ENCODE assay signal across 1 cellular context in genomic region chrX:44484607-44485146, GRCh38.
A peak's percentile ranks its signal among the peaks of the same experiment; 100 is the strongest.
TF ChIP-seq lines count a peak whose summit lies in the region.

No MANE protein-coding gene starts in this region.

TF ChIP-seq in K562, 482 proteins besides CTCF, POLR2A, EP300 and RAD21 (continued from another document and continues in another):
- TF ChIP-seq E4F1 (CRISPR knock-in tag; IDR thresholded peaks at IDR 0.05; ENCODE audit: borderline replicate concordance) (no peak), LEF1 (IDR thresholded peaks at IDR 0.05) (peak; percentile 39; the same call in 1 of the 2 replicates), MYC (IDR thresholded peaks at IDR 0.05; ENCODE audit: low read depth, low read length) (peak; percentile 77), MYC (CRISPR knock-in tag; IDR thresholded peaks at IDR 0.05; ENCODE audit: borderline replicate concordance, low read depth) (no peak), RREB1 (CRISPR knock-in tag; IDR thresholded peaks at IDR 0.05) (no peak), CBFA2T3 (IDR thresholded peaks at IDR 0.05) (peak; percentile 71), ZZZ3 (IDR thresholded peaks at IDR 0.05) (no peak), SP1 (CRISPR knock-in tag; IDR thresholded peaks at IDR 0.05) (0 out of 2 replicates have a peak, but pooled peaks have one; percentile 22), DPF2 (IDR thresholded peaks at IDR 0.05) (peak; percentile 66), JUND (IDR thresholded peaks at IDR 0.05; ENCODE audit: borderline replicate concordance, low read depth, low read length) (peak; percentile 69; the same call in 1 of the 2 replicates), JUND (tag; IDR thresholded peaks at IDR 0.05; ENCODE audit: borderline replicate concordance, low read depth, low read length) (peak; percentile 39; the same call in 1 of the 3 replicates), CEBPB (tag; IDR thresholded peaks at IDR 0.05) (peak; percentile 92), ZNF318 (IDR thresholded peaks at IDR 0.05; ENCODE audit: borderline replicate concordance in 1 of 2, low read depth in 1 of 2) (peak in 1 of 2 experiments; percentile 62; a peak in 2 of 4 replicates), ZNF253 (CRISPR knock-in tag; conservative IDR thresholded peaks at IDR 0.05) (no peak), ATF1 (CRISPR knock-in tag; IDR thresholded peaks at IDR 0.05) (no peak), ATF1 (tag; IDR thresholded peaks at IDR 0.05) (peak; percentile 23; the same call in 1 of the 2 replicates), KLF13 (tag; IDR thresholded peaks at IDR 0.05; ENCODE audit: borderline replicate concordance, low read depth) (no peak), GTF2A2 (tag; IDR thresholded peaks at IDR 0.05) (no peak), CUX1 (CRISPR knock-in tag; IDR thresholded peaks at IDR 0.05) (no peak), RBFOX2 (IDR thresholded peaks at IDR 0.05; ENCODE audit: low read depth, low read length) (0 out of 2 replicates have a peak, but pooled peaks have one; percentile 30), ZNF766 (CRISPR knock-in tag; conservative IDR thresholded peaks at IDR 0.05) (no peak; the same call in 1 of the 2 replicates), PBX2 (CRISPR knock-in tag; IDR thresholded peaks at IDR 0.05; ENCODE audit: low read depth) (no peak), PBX2 (tag; conservative IDR thresholded peaks at IDR 0.05; ENCODE audit: low read depth) (peak; percentile 59), RAD51 (IDR thresholded peaks at IDR 0.05; ENCODE audit: borderline replicate concordance, low read depth) (peak; percentile 44; the same call in 1 of the 2 replicates), TRIM28 (IDR thresholded peaks at IDR 0.05) (no peak), HMGN3 (IDR thresholded peaks at IDR 0.05; ENCODE audit: borderline replicate concordance, extremely low read depth, insufficient read length, low read depth, low read length) (peak; percentile 23), SIN3A (IDR thresholded peaks at IDR 0.05; ENCODE audit: borderline replicate concordance in 2 of 2, control insufficient read depth in 1 of 2, low read depth in 2 of 2, low read length in 2 of 2) (no peak), POLR2H (tag; IDR thresholded peaks at IDR 0.05; ENCODE audit: low read depth) (peak; percentile 42; the same call in 1 of the 2 replicates), GABPB1 (CRISPR knock-in tag; IDR thresholded peaks at IDR 0.05) (no peak), ZNF124 (CRISPR knock-in tag; IDR thresholded peaks at IDR 0.05) (no peak)
